33 cellular contexts compared by ENCODE assay signal in genomic region chr6:6177754-6178153, GRCh38.
DNase-seq lines count a peak whose midpoint lies in the region; ATAC-seq and TF ChIP-seq lines count a peak whose summit lies in the region.
"Had no signal": no experiment of that assay in that cellular context is flagged by ENCODE, and none has a peak within 500 bp of the region (broad histone marks: within the 10 kb centered on the region; RNA-seq: fewer than 3 reads in every experiment).

No MANE protein-coding gene starts in this region.

- H3K9ac ChIP-seq in endodermal cell (ENCODE audit: extremely low read depth, low read length, poor library complexity, severe bottlenecking) (no peak overlapping the region), mesendoderm (ENCODE audit: low read length) (no peak overlapping the region)
- H3K9ac ChIP-seq: BLaER1; BLaER1 treated with 17β-estradiol and CSF1 and Interleukin-3, amounts not matched to agents 10 nM and 100 nM had no signal

- no peaks in the 10 kb centered on the region for H3K27me3 ChIP-seq in endodermal cell (ENCODE audit: control insufficient read depth, insufficient read depth, low read length, poor library complexity, severe bottlenecking)
- H3K27me3 ChIP-seq in mesendoderm (ENCODE audit: insufficient read depth, low read length, poor library complexity): no peaks in the 10 kb centered on the region
- H3K27me3 ChIP-seq: BE2C; BLaER1; BLaER1 treated with 17β-estradiol and CSF1 and Interleukin-3, amounts not matched to agents 10 nM and 100 nM had no signal

- H3K4me2 ChIP-seq in mesendoderm (ENCODE audit: low read length): no peak overlapping the region
- H3K4me2 ChIP-seq: A549; BLaER1; BLaER1 treated with 17β-estradiol and CSF1 and Interleukin-3, amounts not matched to agents 10 nM and 100 nM had no signal

- no peak overlapping the region for H3K27ac Mint-ChIP-seq in endodermal cell
- H3K27ac Mint-ChIP-seq: B cell; CD14-positive monocyte; CD4-positive, alpha-beta memory T cell; CD4-positive, alpha-beta T cell; CD4-positive, CD25-positive, alpha-beta regulatory T cell; CD8-positive, alpha-beta memory T cell; CD8-positive, alpha-beta T cell had no signal

- 80 to 87% methylated on average over 1 to 4 of the region's 4 CpGs for whole genome bisulfite sequencing in endodermal cell (ENCODE audit: insufficient coverage in 1 of 2, insufficient read length in 1 of 2), 2 experiments
- no CpG with 5 or more reads among the region's 4 CpGs for WGBS in mesendoderm (ENCODE audit: extremely low coverage, insufficient coverage, low lambda C conversion rate)

- no peak for ATAC-seq in left lobe of liver
- ATAC-seq: A549; CD8-positive, alpha-beta T cell had no signal

- H3K4me1 ChIP-seq in endodermal cell (ENCODE audit: control insufficient read depth, insufficient read depth, low read length) (no peaks in the 10 kb centered on the region), mesendoderm (ENCODE audit: control insufficient read depth, low read depth, low read length) (no peaks in the 10 kb centered on the region)
- H3K4me1 ChIP-seq: A549; BE2C; BLaER1; BLaER1 treated with 17β-estradiol and CSF1 and Interleukin-3, amounts not matched to agents 10 nM and 100 nM; Caco-2 had no signal

- H3K27ac ChIP-seq in endodermal cell (ENCODE audit: low read depth, low read length): no peak overlapping the region
- no peak overlapping the region for H3K27ac ChIP-seq in mesendoderm (ENCODE audit: low read depth, low read length)
- H3K27ac ChIP-seq: 22Rv1; A549; BLaER1; BLaER1 treated with 17β-estradiol and CSF1 and Interleukin-3, amounts not matched to agents 10 nM and 100 nM; C4-2B had no signal

- no peak overlapping the region for H3K18ac ChIP-seq in mesendoderm (ENCODE audit: low read length)

- no peak overlapping the region for H4K5ac ChIP-seq in mesendoderm (ENCODE audit: low read length)

- TF ChIP-seq CTCF in endodermal cell (conservative IDR thresholded peaks at IDR 0.05): no peak

- H3K27me3 Mint-ChIP-seq in endodermal cell (ENCODE audit: insufficient read depth): no peaks in the 10 kb centered on the region
- H3K27me3 Mint-ChIP-seq: CD4-positive, CD25-positive, alpha-beta regulatory T cell had no signal

- H3K36me3 Mint-ChIP-seq in endodermal cell (ENCODE audit: low read depth): no peaks in the 10 kb centered on the region
- H3K36me3 Mint-ChIP-seq: CD4-positive, alpha-beta memory T cell; CD4-positive, CD25-positive, alpha-beta regulatory T cell; CD8-positive, alpha-beta memory T cell; CD8-positive, alpha-beta T cell had no signal

- no peak overlapping the region for H4K8ac ChIP-seq in mesendoderm (ENCODE audit: low read depth, low read length)

- no peak overlapping the region for H3K56ac ChIP-seq in mesendoderm (ENCODE audit: low read length)

- no peak overlapping the region for H2BK15ac ChIP-seq in mesendoderm (replicated peaks; ENCODE audit: low read depth)

- peaks cover 3% of the 10 kb centered on the region for H3K4me1 Mint-ChIP-seq in endodermal cell
- H3K4me1 Mint-ChIP-seq: B cell; CD14-positive monocyte; CD4-positive, alpha-beta memory T cell; CD4-positive, CD25-positive, alpha-beta regulatory T cell; CD8-positive, alpha-beta memory T cell had no signal

- H3K36me3 ChIP-seq in endodermal cell (ENCODE audit: control insufficient read depth, insufficient read depth, low read length) (no peaks in the 10 kb centered on the region), mesendoderm (ENCODE audit: control insufficient read depth, insufficient read depth, low read length) (no peaks in the 10 kb centered on the region)
- H3K36me3 ChIP-seq: BE2C, BLaER1 had no signal

- H3K9me3 ChIP-seq in endodermal cell (ENCODE audit: control insufficient read depth, low read length): no peaks in the 10 kb centered on the region
- H3K9me3 ChIP-seq: A549; BE2C; BLaER1; BLaER1 treated with 17β-estradiol and CSF1 and Interleukin-3, amounts not matched to agents 10 nM and 100 nM; Caco-2 had no signal

- no peak overlapping the region for H3K23ac ChIP-seq in mesendoderm (ENCODE audit: low read length)

- no peak overlapping the region for H3K4me3 Mint-ChIP-seq in endodermal cell
- H3K4me3 Mint-ChIP-seq: B cell; CD14-positive monocyte; CD4-positive, alpha-beta memory T cell; CD4-positive, alpha-beta T cell; CD4-positive, CD25-positive, alpha-beta regulatory T cell; CD8-positive, alpha-beta memory T cell; CD8-positive, alpha-beta T cell had no signal

- peak; percentile 7 for DNase-seq in ELF-1 (ENCODE audit: low read depth, low spot score)
- peak; percentile 63 for DNase-seq in endodermal cell
- peak; percentile 72 for DNase-seq in mesendoderm
- no peak for DNase-seq in germinal center (ENCODE audit: low spot score)
- no peak for DNase-seq in KBM-7
- no peak for DNase-seq in left lobe of liver (ENCODE audit: low spot score)
- DNase-seq: 8988T; ACHN; AML-193; BE2C; C1 segment of cervical spinal cord; Caco-2; Calu3; CD4-positive, alpha-beta memory T cell; CD4-positive, alpha-beta T cell; CD4-positive, CD25-positive, alpha-beta regulatory T cell; CD8-positive, alpha-beta memory T cell; CD8-positive, alpha-beta T cell; COR-L47; DMS 273 treated with DMSO at 0.1 percent for 48 hours; DMS153; DMS53; DMS79; DMS79 treated with DMSO at 0.1 percent for 48 hours; DND-41; EL had no signal

- H3K4ac ChIP-seq in mesendoderm (ENCODE audit: low read depth, low read length): no peak overlapping the region

- in situ Hi-C loops in KBM-7 (cut with MboI; ENCODE audit: low pct_unique_long_range_greater_than_20kb, low sequenced_read_pairs): no loop called here

- H3K79me1 ChIP-seq in mesendoderm (ENCODE audit: low read length): no peaks in the 10 kb centered on the region

- H2AK5ac ChIP-seq in mesendoderm (ENCODE audit: low read length): no peak overlapping the region

- no peak overlapping the region for H3K4me3 ChIP-seq in endodermal cell (ENCODE audit: low read length)
- no peak overlapping the region for H3K4me3 ChIP-seq in mesendoderm (ENCODE audit: low read length)
- H3K4me3 ChIP-seq: A549; BLaER1; BLaER1 treated with 17β-estradiol and CSF1 and Interleukin-3, amounts not matched to agents 10 nM and 100 nM had no signal

- no peaks in the 10 kb centered on the region for H3K9me3 Mint-ChIP-seq in endodermal cell
- H3K9me3 Mint-ChIP-seq: CD14-positive monocyte; CD4-positive, alpha-beta memory T cell; CD4-positive, alpha-beta T cell; CD8-positive, alpha-beta memory T cell; CD8-positive, alpha-beta T cell had no signal

- no peaks in the 10 kb centered on the region for H3K79me2 ChIP-seq in mesendoderm (ENCODE audit: control insufficient read depth, insufficient read depth, low read length)

- H2BK5ac ChIP-seq in mesendoderm (ENCODE audit: low read length): no peak overlapping the region

- no peak overlapping the region for H2BK120ac ChIP-seq in mesendoderm (ENCODE audit: low read depth, low read length)

Comparison
In these comparisons a context has a peak if more than half of its experiments do, and no peak if none do; other contexts are left out.
1. DNase-seq: peak in ELF-1 (single experiment), endodermal cell (single experiment) and mesendoderm (single experiment); none in germinal center (single experiment), KBM-7 (single experiment) and left lobe of liver (single experiment).